14 cellular contexts compared by ENCODE assay signal in genomic region chr4:38855466-38855865, GRCh38. TPM values are rescaled to one million over a fixed set of nuclear protein-coding genes. Genes with fewer than 3 reads are reported as not detected.
DNase-seq lines count a peak whose midpoint lies in the region; ATAC-seq and TF ChIP-seq lines count a peak whose summit lies in the region.
"Had no signal": no experiment of that assay in that cellular context is flagged by ENCODE, and none has a peak within 500 bp of the region (broad histone marks: within the 10 kb centered on the region; RNA-seq: fewer than 3 reads in every experiment).

No MANE protein-coding gene starts in this region.

- no peak for DNase-seq in CD4-positive, alpha-beta T cell
- no peak for DNase-seq in T-helper 17 cell
- DNase-seq in NCI-H1436 treated with DMSO at 0.1 percent for 48 hours (lab: John Stamatoyannopoulos, UW): no peak
- DNase-seq in stimulated activated CD4-positive, alpha-beta T cell treated with anti-CD3 and anti-CD28 coated beads, Interleukin-2, amount 100 ng/mL, for 24 hours: no peak
- DNase-seq in Right ventricle myocardium inferior (ENCODE audit: missing footprints): no peak
- DNase-seq: activated CD4-positive, alpha-beta T cell treated with anti-CD3 and anti-CD28 coated beads, Interleukin-2, amount 50 U/mL, for 1 hour; endodermal cell; NCI-H526; occipital lobe; stimulated activated CD8-positive, alpha-beta memory T cell treated with anti-CD3 and anti-CD28 coated beads, Interleukin-4, amount 100 ng/mL, for 48 hours had no signal

- H3K9me3 ChIP-seq in CD4-positive, alpha-beta T cell (ENCODE audit: control insufficient read depth, low read length): no peaks in the 10 kb centered on the region
- H3K9me3 ChIP-seq in T-helper 17 cell (ENCODE audit: control insufficient read depth, low read length, poor library complexity, severe bottlenecking) (no peaks in the 10 kb centered on the region), mononuclear cell (ENCODE audit: low read depth, low read length) (no peaks in the 10 kb centered on the region)
- H3K9me3 ChIP-seq: SJSA1 had no signal

- peak overlapping the region; percentile 78 for H3K27ac Mint-ChIP-seq in CD4-positive, alpha-beta T cell
- H3K27ac Mint-ChIP-seq in T-helper 17 cell: peak overlapping the region; percentile 87
- H3K27ac Mint-ChIP-seq: endodermal cell had no signal

- intact Hi-C loops in CD4-positive, alpha-beta T cell (cut with DNase I, micrococcal nuclease): loop anchor here (5.0 to 10.0 kb wide), 3 partner anchors 678 to 793 kb away; no protein-coding TSS in a partner anchor
- intact Hi-C loops in Right ventricle myocardium inferior (cut with DNase I): no loop called here

- CTCF ChIA-PET in CD4-positive, alpha-beta T cell (lab: Charles Lee): interaction anchor here (0.9 to 2.3 kb wide), 6 partner anchors 8 to 327 kb away, joined by 3 to 11 read pairs (median 4); partner anchors contain the start of gene WDR19

- H3K4me3 ChIP-seq in mononuclear cell (ENCODE audit: low read length): peak overlapping the region; percentile 48

- no peak overlapping the region for H3K27ac ChIP-seq in CD4-positive, alpha-beta T cell (ENCODE audit: low read depth, low read length)
- H3K27ac ChIP-seq: SJSA1 had no signal

- H3K4me3 Mint-ChIP-seq in CD4-positive, alpha-beta T cell: no peak overlapping the region
- peak overlapping the region; percentile 85 for H3K4me3 Mint-ChIP-seq in T-helper 17 cell
- H3K4me3 Mint-ChIP-seq: endodermal cell had no signal

- H3K27me3 Mint-ChIP-seq in CD4-positive, alpha-beta T cell: no peaks in the 10 kb centered on the region
- no peaks in the 10 kb centered on the region for H3K27me3 Mint-ChIP-seq in T-helper 17 cell

- POLR2A ChIA-PET in CD4-positive, alpha-beta T cell (lab: Charles Lee): interaction anchor here (0.6 to 3.0 kb wide), 6 partner anchors 9 to 190 kb away, joined by 3 to 19 read pairs (median 3); partner anchors contain the start of gene TLR1

- H3K9me3 Mint-ChIP-seq in CD4-positive, alpha-beta T cell: no peaks in the 10 kb centered on the region
- H3K9me3 Mint-ChIP-seq: endodermal cell had no signal

- no peaks in the 10 kb centered on the region for H3K27me3 ChIP-seq in CD4-positive, alpha-beta T cell (ENCODE audit: control insufficient read depth, insufficient read depth, low read length)
- H3K27me3 ChIP-seq in mononuclear cell (ENCODE audit: insufficient read depth, low read length): no peaks in the 10 kb centered on the region
- H3K27me3 ChIP-seq: SJSA1 had no signal

- no peak for ATAC-seq in CD4-positive, alpha-beta T cell (ENCODE audit: poor library complexity)
- ATAC-seq in GM18511 (IDR thresholded peaks at IDR 0.05; ENCODE audit: unreplicated experiment) (peak; percentile 32), T-helper 17 cell (no peak), GM18861 (IDR thresholded peaks at IDR 0.05; ENCODE audit: unreplicated experiment) (no peak), Right ventricle myocardium inferior (no peak)

- no peak for TF ChIP-seq CTCF in CD4-positive, alpha-beta T cell (IDR thresholded peaks at IDR 0.05)

- peaks cover 30% of the 10 kb centered on the region for H3K4me1 Mint-ChIP-seq in CD4-positive, alpha-beta T cell (ENCODE audit: low read depth)
- H3K4me1 Mint-ChIP-seq in T-helper 17 cell: peaks cover 21% of the 10 kb centered on the region

- H3K4me1 ChIP-seq in mononuclear cell (ENCODE audit: insufficient read depth, low read length): peaks cover 39% of the 10 kb centered on the region

- no peaks in the 10 kb centered on the region for H3K36me3 Mint-ChIP-seq in CD4-positive, alpha-beta T cell (ENCODE audit: low read depth)
- no peaks in the 10 kb centered on the region for H3K36me3 Mint-ChIP-seq in T-helper 17 cell (ENCODE audit: low read depth)

RNA-seq across cellular contexts. Expression of gene TLR6, which starts 1.2 kb away (rescaled TPM):
- total RNA-seq in CD4-positive, alpha-beta T cell: 1 to 10 TPM in 1 of 2 experiments, under 1 TPM in 1; 0.69 to 1.3 TPM
- total RNA-seq in T-helper 17 cell: 1 to 10 TPM; 2.8 to 6.4 TPM
- 9.2 TPM for total RNA-seq in mononuclear cell
- total RNA-seq in Right ventricle myocardium inferior: 1.5 TPM

RNA-seq across cellular contexts. Expression of gene FAM114A1, which starts 12.1 kb away (rescaled TPM):
- total RNA-seq in CD4-positive, alpha-beta T cell: not detected
- total RNA-seq in T-helper 17 cell (under 1 TPM in 1 of 2 donors, not detected in 1; 0.50 TPM), mononuclear cell (2.2 TPM), Right ventricle myocardium inferior (25.3 TPM)

RNA-seq across cellular contexts. Expression of gene TLR1, which starts 50.9 kb away (rescaled TPM):
- 10 to 100 TPM; 16.2 to 16.3 TPM for total RNA-seq in CD4-positive, alpha-beta T cell
- total RNA-seq in T-helper 17 cell: 10 to 100 TPM; 16.6 to 22.9 TPM
- 71.5 TPM for total RNA-seq in mononuclear cell
- total RNA-seq in Right ventricle myocardium inferior: 4.3 TPM
